8 cellular contexts compared by ENCODE assay signal in the genomic region with DNA sequence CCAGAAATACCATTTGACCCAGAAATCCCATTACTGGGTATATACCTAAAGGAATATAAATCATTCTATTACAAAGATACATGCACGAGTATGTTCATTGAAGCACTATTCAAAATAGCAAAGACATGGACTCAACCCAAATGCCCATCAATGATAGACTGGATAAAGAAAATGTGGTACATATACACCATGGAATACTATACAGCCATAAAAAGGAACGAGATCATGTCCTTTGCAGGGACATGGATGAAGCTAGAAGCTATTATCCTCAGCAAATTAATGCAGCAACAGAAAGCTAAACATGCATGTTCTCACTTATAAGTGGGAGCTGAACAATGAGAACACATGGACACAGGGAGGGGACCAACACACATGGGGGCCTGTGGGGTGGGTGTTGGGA. TPM values are rescaled to one million over a fixed set of nuclear protein-coding genes. Genes with fewer than 3 reads are reported as not detected.
DNase-seq lines count a peak whose midpoint lies in the region; ATAC-seq and TF ChIP-seq lines count a peak whose summit lies in the region.
"Not testable (repeated sequence)": the region's sequence is repeated elsewhere in the genome, so short reads cannot be mapped to it uniquely, and the experiment has no call there.

No MANE protein-coding gene starts in this region.

- intact Hi-C loops in CD14-positive monocyte (cut with micrococcal nuclease), result loop anchor here in 1 of 2 donors (10.0 kb wide), 2 partner anchors 81 to 371 kb away; partner anchors contain the start of genes SGF29 and TUFM
- intact Hi-C loops in heart right ventricle (cut with DNase I), result loop anchor here in 6 of 10 donors (5.0 to 10.0 kb wide), 5 partner anchors 51 to 441 kb away; partner anchors contain the start of genes SH2B1 (in 3 of the 6), ATP2A1 (in 2 of the 6) and ATXN2L (in 2 of the 6)
- intact Hi-C loops in natural killer cell (cut with micrococcal nuclease), result loop anchor here (5.0 kb wide), 2 partner anchors 64 to 104 kb away; partner anchors contain the start of genes ATXN2L and SH2B1

- not testable (repeated sequence) for H3K9me3 Mint-ChIP-seq in CD14-positive monocyte; activated T-cell treated with anti-CD3 and anti-CD28 coated beads, Interleukin-2, amount 50 U/mL, for 72 hours; central memory CD8-positive, alpha-beta T cell; natural killer cell; stimulated activated memory B cell treated with anti-CD40 and anti-IgM and Interleukin-4, amounts not matched to agents 10 μg/mL and 1 μg/mL and 100 μg/mL, for 72 hours

- H3K27ac Mint-ChIP-seq in CD14-positive monocyte (peak overlapping the region in 6 of 7 donors; percentile 91 to 96 (median 93)), natural killer cell (peak overlapping the region; percentile 98 to 99)
- peak overlapping the region; percentile 99 for H3K27ac Mint-ChIP-seq in activated T-cell treated with anti-CD3 and anti-CD28 coated beads, Interleukin-2, amount 50 U/mL, for 72 hours
- H3K27ac Mint-ChIP-seq in central memory CD8-positive, alpha-beta T cell (ENCODE audit: low read depth), result peak overlapping the region; percentile 95
- H3K27ac Mint-ChIP-seq in stimulated activated memory B cell treated with anti-CD40 and anti-IgM and Interleukin-4, amounts not matched to agents 10 μg/mL and 1 μg/mL and 100 μg/mL, for 72 hours, result peak overlapping the region; percentile 94

- not testable (repeated sequence) for H3K27ac ChIP-seq in HUES48 (ENCODE audit: low read depth, low read length); SJSA1
- H3K27ac ChIP-seq in heart right ventricle, result peak overlapping the region in 9 of 10 donors; percentile 97 to 100 (median 99)

- not testable (repeated sequence) for TF ChIP-seq CTCF in CD14-positive monocyte (IDR thresholded peaks at IDR 0.05); heart right ventricle (IDR thresholded peaks at IDR 0.05); natural killer cell (IDR thresholded peaks at IDR 0.05)

- H3K9me3 ChIP-seq in HUES48 (ENCODE audit: control insufficient read depth, insufficient read depth, low read length); SJSA1 (replicated peaks); heart right ventricle: not testable (repeated sequence)

- not testable (repeated sequence) for H3K9ac ChIP-seq in HUES48 (ENCODE audit: low read depth, low read length)

- not testable (repeated sequence) for ATAC-seq in activated T-cell treated with anti-CD3 and anti-CD28 coated beads, Interleukin-2, amount 50 U/mL, for 72 hours (replicated peaks in 1 of 2); central memory CD8-positive, alpha-beta T cell (replicated peaks; ENCODE audit: extremely low read depth, poor library complexity, severe bottlenecking); heart right ventricle; natural killer cell; stimulated activated memory B cell treated with anti-CD40 and anti-IgM and Interleukin-4, amounts not matched to agents 10 μg/mL and 1 μg/mL and 100 μg/mL, for 72 hours

- peaks cover 4 to 12% of the 10 kb centered on the region in 2 donors for H3K36me3 Mint-ChIP-seq in CD14-positive monocyte
- not testable (repeated sequence) for H3K36me3 Mint-ChIP-seq in activated T-cell treated with anti-CD3 and anti-CD28 coated beads, Interleukin-2, amount 50 U/mL, for 72 hours (ENCODE audit: insufficient read depth in 2 of 2); natural killer cell; stimulated activated memory B cell treated with anti-CD40 and anti-IgM and Interleukin-4, amounts not matched to agents 10 μg/mL and 1 μg/mL and 100 μg/mL, for 72 hours
- peaks cover 14% of the 10 kb centered on the region for H3K36me3 Mint-ChIP-seq in central memory CD8-positive, alpha-beta T cell (ENCODE audit: insufficient read depth)

- not testable (repeated sequence) for H3K4me1 ChIP-seq in HUES48 (ENCODE audit: control insufficient read depth, insufficient read depth, low read length)
- H3K4me1 ChIP-seq in SJSA1 (replicated peaks) (peaks cover 15% of the 10 kb centered on the region), heart right ventricle (peaks cover 2 to 20% (median 11%) of the 10 kb centered on the region in 9 donors)

- H3K4me3 ChIP-seq in HUES48 (ENCODE audit: low read depth, low read length) (peak overlapping the region; percentile 88), SJSA1 (peak overlapping the region; percentile 89), heart right ventricle (peak overlapping the region in 8 of 10 donors; percentile 78 to 92 (median 86))

- not testable (repeated sequence) for H3K27me3 ChIP-seq in HUES48 (ENCODE audit: control insufficient read depth, insufficient read depth, low read length); SJSA1 (replicated peaks); heart right ventricle

- H3K4me3 Mint-ChIP-seq in CD14-positive monocyte, result peak overlapping the region; percentile 94 to 97
- peak overlapping the region; percentile 94 to 98 for H3K4me3 Mint-ChIP-seq in activated T-cell treated with anti-CD3 and anti-CD28 coated beads, Interleukin-2, amount 50 U/mL, for 72 hours
- peak overlapping the region; percentile 94 for H3K4me3 Mint-ChIP-seq in central memory CD8-positive, alpha-beta T cell
- peak overlapping the region; percentile 98 for H3K4me3 Mint-ChIP-seq in natural killer cell
- peak overlapping the region; percentile 93 for H3K4me3 Mint-ChIP-seq in stimulated activated memory B cell treated with anti-CD40 and anti-IgM and Interleukin-4, amounts not matched to agents 10 μg/mL and 1 μg/mL and 100 μg/mL, for 72 hours

- H3K4me1 Mint-ChIP-seq in CD14-positive monocyte (peaks cover 25% of the 10 kb centered on the region), natural killer cell (peaks cover 34 to 43% of the 10 kb centered on the region in 2 donors)
- H3K4me1 Mint-ChIP-seq in activated T-cell treated with anti-CD3 and anti-CD28 coated beads, Interleukin-2, amount 50 U/mL, for 72 hours (ENCODE audit: low read depth), result peaks cover 29% of the 10 kb centered on the region
- H3K4me1 Mint-ChIP-seq in central memory CD8-positive, alpha-beta T cell, result peaks cover 29% of the 10 kb centered on the region
- peaks cover 46% of the 10 kb centered on the region for H3K4me1 Mint-ChIP-seq in stimulated activated memory B cell treated with anti-CD40 and anti-IgM and Interleukin-4, amounts not matched to agents 10 μg/mL and 1 μg/mL and 100 μg/mL, for 72 hours

- not testable (repeated sequence) for H3K27me3 Mint-ChIP-seq in CD14-positive monocyte (ENCODE audit: low read depth in 3 of 3); activated T-cell treated with anti-CD3 and anti-CD28 coated beads, Interleukin-2, amount 50 U/mL, for 72 hours (ENCODE audit: low read depth); central memory CD8-positive, alpha-beta T cell; natural killer cell (ENCODE audit: low read depth in 2 of 2); stimulated activated memory B cell treated with anti-CD40 and anti-IgM and Interleukin-4, amounts not matched to agents 10 μg/mL and 1 μg/mL and 100 μg/mL, for 72 hours

- DNase-seq in CD14-positive monocyte (ENCODE audit: low spot score); SJSA1 (ENCODE audit: low read depth in 1 of 2, low spot score in 2 of 2); activated T-cell treated with anti-CD3 and anti-CD28 coated beads, Interleukin-2, amount 50 U/mL, for 72 hours; central memory CD8-positive, alpha-beta T cell (ENCODE audit: low spot score in 2 of 2); heart right ventricle; natural killer cell: not testable (repeated sequence)

- WGBS in heart right ventricle, 2 donors, result 76% methylated on average over 2 of the region's 2 CpGs

- H3K36me3 ChIP-seq in HUES48 (ENCODE audit: control insufficient read depth, insufficient read depth, low read length); SJSA1: not testable (repeated sequence)
- peaks cover 0 to 17% (median 3%) of the 10 kb centered on the region in 9 donors for H3K36me3 ChIP-seq in heart right ventricle

RNA-seq across cellular contexts. Expression of gene RABEP2, which starts 1.2 kb away (rescaled TPM):
- polyA plus RNA-seq in CD14-positive monocyte (1 to 10 TPM; 1.9 to 2.5 TPM), heart right ventricle (10 to 100 TPM; 18.7 to 47.6 TPM)
- 35.7 and 68.2 TPM in 2 replicates for total RNA-seq in SJSA1 (2014; rRNA removed; shearing (Covaris generic))
- total RNA-seq in activated T-cell treated with anti-CD3 and anti-CD28 coated beads, Interleukin-2, amount 50 U/mL, for 72 hours, result 10 to 100 TPM; 10.8 to 14.1 TPM
- total RNA-seq in heart right ventricle (10 to 100 TPM; 11.8 to 20.0 (median 15.5) TPM), natural killer cell (10 to 100 TPM; 53.4 to 63.4 (median 60.1) TPM)

RNA-seq across cellular contexts. Expression of gene CD19, which starts 5.5 kb away (rescaled TPM):
- polyA plus RNA-seq in CD14-positive monocyte (under 1 TPM; 0.28 to 0.65 TPM), heart right ventricle (under 1 TPM in 1 of 2 donors, not detected in 1; 0.06 TPM)
- total RNA-seq in SJSA1 (2014; rRNA removed; shearing (Covaris generic)), result not detected in 2 replicates
- 1 to 10 TPM; 1.3 to 1.4 TPM for total RNA-seq in activated T-cell treated with anti-CD3 and anti-CD28 coated beads, Interleukin-2, amount 50 U/mL, for 72 hours
- total RNA-seq in heart right ventricle (under 1 TPM in 1 of 10 donors, not detected in 9; 0.19 TPM), natural killer cell (1 to 10 TPM in 1 of 3 donors, under 1 TPM in 2; 0.79 to 2.5 (median 0.96) TPM)

RNA-seq across cellular contexts. Expression of gene NFATC2IP, which starts 24.5 kb away (rescaled TPM):
- polyA plus RNA-seq in CD14-positive monocyte, result 10 to 100 TPM; 17.5 to 18.4 TPM
- 27.0 and 29.8 TPM in 2 replicates for total RNA-seq in SJSA1 (2014; rRNA removed; shearing (Covaris generic))
- 10 to 100 TPM; 81.1 to 97.6 TPM for total RNA-seq in activated T-cell treated with anti-CD3 and anti-CD28 coated beads, Interleukin-2, amount 50 U/mL, for 72 hours
- total RNA-seq in heart right ventricle, result 10 to 100 TPM; 13.8 to 22.5 (median 17.0) TPM
- 10 to 100 TPM; 15.7 to 24.4 TPM for polyA plus RNA-seq in heart right ventricle
- 100 to 1,000 TPM in 2 of 3 donors, 10 to 100 TPM in 1; 87.1 to 132 (median 108) TPM for total RNA-seq in natural killer cell

RNA-seq across cellular contexts. Expression of gene ATP2A1, which starts 48.0 kb away (rescaled TPM):
- polyA plus RNA-seq in CD14-positive monocyte (not detected), heart right ventricle (under 1 TPM; 0.13 to 0.44 TPM)
- total RNA-seq in SJSA1 (2014; rRNA removed; shearing (Covaris generic)), result 0.53 TPM in 1 of 2 replicates, not detected in the other
- 1 to 10 TPM; 6.1 to 8.4 TPM for total RNA-seq in activated T-cell treated with anti-CD3 and anti-CD28 coated beads, Interleukin-2, amount 50 U/mL, for 72 hours
- total RNA-seq in heart right ventricle (1 to 10 TPM in 1 of 10 donors, under 1 TPM in 9; 0.13 to 1.0 (median 0.23) TPM), natural killer cell (1 to 10 TPM in 2 of 3 donors, under 1 TPM in 1; 0.75 to 2.5 (median 1.3) TPM)

RNA-seq across cellular contexts. Expression of gene SPNS1, which starts 48.3 kb away (rescaled TPM):
- 100 to 1,000 TPM in 1 of 2 donors, 10 to 100 TPM in 1; 97.2 to 104 TPM for polyA plus RNA-seq in CD14-positive monocyte
- 43.0 and 65.0 TPM in 2 replicates for total RNA-seq in SJSA1 (2014; rRNA removed; shearing (Covaris generic))
- total RNA-seq in activated T-cell treated with anti-CD3 and anti-CD28 coated beads, Interleukin-2, amount 50 U/mL, for 72 hours, result 10 to 100 TPM; 21.1 to 23.6 TPM
- total RNA-seq in heart right ventricle, result 10 to 100 TPM; 12.9 to 23.3 (median 17.2) TPM
- 10 to 100 TPM; 42.5 to 44.5 TPM for polyA plus RNA-seq in heart right ventricle
- 10 to 100 TPM; 36.0 to 44.3 (median 36.9) TPM for total RNA-seq in natural killer cell
